Comparison of ENCODE assay signal across 8 cellular contexts in the genomic region with DNA sequence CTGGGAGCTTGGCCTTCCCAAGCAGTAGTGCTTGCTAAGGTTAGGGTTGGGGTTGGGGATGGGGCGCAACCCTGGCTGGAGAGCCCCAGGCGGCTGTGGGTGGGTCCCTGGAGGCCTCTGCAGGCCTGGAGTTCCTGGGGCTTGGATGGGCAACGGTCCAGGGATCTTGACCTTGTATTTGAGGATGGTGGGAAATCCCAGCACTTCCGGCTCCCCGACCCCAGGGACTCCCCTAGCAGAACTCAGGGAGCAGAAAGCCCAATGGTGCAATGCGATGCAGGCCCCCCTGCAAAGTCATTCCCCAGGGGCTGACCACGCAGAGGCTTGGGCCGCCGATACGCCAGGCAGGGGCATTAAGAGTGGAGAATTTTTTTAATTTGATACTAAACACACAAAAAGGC. TPM values are rescaled to one million over a fixed set of nuclear protein-coding genes. Genes with fewer than 3 reads are reported as not detected.
DNase-seq lines count a peak whose midpoint lies in the region; ATAC-seq and TF ChIP-seq lines count a peak whose summit lies in the region.

No MANE protein-coding gene starts in this region.

- POLR2A ChIA-PET in T-cell (lab: Charles Lee) = no interaction called here

- H3K4me1 ChIP-seq in parathyroid adenoma = peaks cover 8% of the 10 kb centered on the region

- DNase-seq in Daoy (ENCODE audit: low read depth) (peak; percentile 75), T-cell (peak in 1 of 34 experiments; percentile 0), fibroblast of the aortic adventitia (ENCODE audit: low read depth) (no peak), NCI-H187 treated with DMSO at 0.1 percent for 48 hours (lab: John Stamatoyannopoulos, UW) (no peak), GM19240 (ENCODE audit: insufficient read length, low spot score) (no peak), NCI-H345 treated with DMSO at 0.1 percent for 48 hours (lab: John Stamatoyannopoulos, UW; ENCODE audit: unreplicated experiment) (no peak)

- H3K9me3 ChIP-seq in parathyroid adenoma (ENCODE audit: control insufficient read depth, low read length) = no peaks in the 10 kb centered on the region

- CTCF ChIA-PET in T-cell (lab: Charles Lee) = interaction anchor here (0.9 to 4.5 kb wide), 5 partner anchors 42 to 58 kb away, joined by 3 to 70 read pairs (median 5); no protein-coding TSS in a partner anchor

- H3K36me3 ChIP-seq in parathyroid adenoma (ENCODE audit: control insufficient read depth, insufficient read depth, low read length) = no peaks in the 10 kb centered on the region

- H3K9ac ChIP-seq in parathyroid adenoma = no peak overlapping the region

- peak overlapping the region; percentile 57 for H3K27ac ChIP-seq in parathyroid adenoma

- TF ChIP-seq CTCF in fibroblast of the aortic adventitia (IDR thresholded peaks at IDR 0.05; ENCODE audit: insufficient read depth, low read length) (no peak), parathyroid adenoma (IDR thresholded peaks at IDR 0.05) (no peak)

- no peaks in the 10 kb centered on the region for H3K27me3 ChIP-seq in parathyroid adenoma (ENCODE audit: control insufficient read depth, insufficient read depth, low read length)

- peaks cover 11 to 15% (median 12%) of the 10 kb centered on the region in 3 donors for H3K4me1 Mint-ChIP-seq in T-cell

- no peaks in the 10 kb centered on the region for H3K36me3 Mint-ChIP-seq in T-cell

- H3K4me3 Mint-ChIP-seq in T-cell = peak overlapping the region; percentile 81 to 89 (median 84)

- peaks cover 16 to 19% of the 10 kb centered on the region in 2 donors for H3K27me3 Mint-ChIP-seq in T-cell

- peak overlapping the region; percentile 84 for H3K4me2 ChIP-seq in parathyroid adenoma (ENCODE audit: low read length)

- ATAC-seq in T-cell (replicated peaks in 1 of 4) = no peak
- no peak for ATAC-seq in HG03460 (IDR thresholded peaks at IDR 0.05; ENCODE audit: unreplicated experiment)

- H3K27ac Mint-ChIP-seq in T-cell = peak overlapping the region; percentile 76 to 82

- no peaks in the 10 kb centered on the region for H3K9me3 Mint-ChIP-seq in T-cell

- H2AFZ ChIP-seq in parathyroid adenoma = peak overlapping the region; percentile 99

- no peaks in the 10 kb centered on the region for H3K79me2 ChIP-seq in parathyroid adenoma

- H3K4me3 ChIP-seq in fibroblast of the aortic adventitia (ENCODE audit: low read depth, low read length) = peak overlapping the region; percentile 67
- peak overlapping the region; percentile 73 for H3K4me3 ChIP-seq in parathyroid adenoma (ENCODE audit: low read depth, low read length)

RNA-seq across cellular contexts. Expression of a gene that starts 12.5 kb away (rescaled TPM):
- total RNA-seq in Daoy (2014; rRNA removed; shearing (Covaris generic)) = 53.1 and 58.8 TPM in 2 replicates
- 1 to 10 TPM in 1 of 5 donors, under 1 TPM in 2, not detected in 2; 0.55 to 1.4 (median 0.72) TPM for total RNA-seq in T-cell
- total RNA-seq in fibroblast of the aortic adventitia (ENCODE audit: low replicate concordance) = 5.2 and 6.1 TPM in 2 replicates
